ENCODE assay signal across 23 cellular contexts in the genomic region with DNA sequence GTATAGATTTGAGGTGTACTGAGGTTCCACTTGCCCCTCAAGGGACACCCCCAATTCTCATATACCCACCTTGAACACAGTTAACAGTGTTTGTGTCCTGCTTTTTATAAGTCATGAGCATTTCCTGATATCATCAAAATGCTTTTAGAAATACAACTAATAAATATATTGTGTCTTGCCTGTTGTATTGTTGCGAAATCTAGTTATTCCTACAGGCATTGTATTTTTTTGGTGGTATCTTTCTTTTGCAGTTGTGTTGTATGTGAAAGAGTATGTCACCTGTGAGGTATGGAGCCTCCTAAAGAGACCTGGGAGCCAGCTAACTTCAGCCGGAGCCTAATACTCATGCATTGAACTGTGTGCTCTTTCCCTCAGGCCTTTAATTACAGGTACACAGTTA.
"Had no signal": no experiment of that assay in that cellular context is flagged by ENCODE, and none has a peak within 500 bp of the region (broad histone marks: within the 10 kb centered on the region; RNA-seq: fewer than 3 reads in every experiment).

No MANE protein-coding gene starts in this region.

- H3K27me3 ChIP-seq: SJSA1 had no signal

- DNase-seq: KBM-7, MV-4-11, NCI-H1048, NCI-H1105, NCI-H1417, NCI-H1436 treated with DMSO at 0.1 percent for 48 hours, NCI-H1694, NCI-H187 treated with DMSO at 0.1 percent for 48 hours, NCI-H2029 treated with DMSO at 0.1 percent for 48 hours, NCI-H226, NCI-H446, NCI-H510A, NCI-H524 treated with DMSO at 0.1 percent for 48 hours, NCI-H69, NCI-H774, Right ventricle myocardium superior, RPMI8226, SIG-M5 had no signal

- H3K27ac ChIP-seq: HL-60, SJSA1, SK-N-MC had no signal

- H3K9me3 ChIP-seq: SJSA1 had no signal

- H3K4me3 ChIP-seq: SJSA1, SK-N-MC had no signal

- FAIRE-seq: HTR-8/SVneo, RCC 7860 had no signal

- H3K36me3 ChIP-seq: SJSA1 had no signal
